8 cellular contexts compared by ENCODE assay signal in the genomic region with DNA sequence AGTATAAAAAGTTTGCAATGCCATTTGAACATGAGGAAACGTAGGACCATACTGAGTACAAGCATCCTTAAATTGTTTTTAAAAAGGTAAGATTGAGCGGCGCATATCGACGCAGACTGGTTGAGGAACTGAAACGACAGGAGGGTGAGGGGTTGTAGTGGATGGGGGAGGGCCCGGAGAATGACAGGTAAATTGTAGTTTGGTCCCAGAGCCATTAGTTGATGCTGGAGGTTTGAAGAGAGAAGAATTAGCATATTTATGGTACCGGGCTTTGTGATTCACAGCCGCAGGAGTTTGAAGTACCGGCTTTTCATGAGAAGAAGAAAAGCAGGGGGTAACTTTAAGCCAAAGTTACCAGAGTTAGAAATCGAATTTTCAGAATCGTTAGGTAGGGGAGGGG.
DNase-seq lines count a peak whose midpoint lies in the region; FAIRE-seq and TF ChIP-seq lines count a peak whose summit lies in the region.
"Not testable (repeated sequence)": the region's sequence is repeated elsewhere in the genome, so short reads cannot be mapped to it uniquely, and the experiment has no call there.

No MANE protein-coding gene starts in this region.

- H3K23ac ChIP-seq in H1 (ENCODE audit: insufficient read length): not testable (repeated sequence)

- not testable (repeated sequence) for H2BK15ac ChIP-seq in H1 (ENCODE audit: low read length)

- H2BK120ac ChIP-seq in H1 (replicated peaks; ENCODE audit: low read depth, low read length): not testable (repeated sequence)

- TF ChIP-seq POLR2A in H1 (IDR thresholded peaks at IDR 0.05; ENCODE audit: control extremely low read depth in 1 of 2, low read depth in 2 of 2, low read length in 2 of 2): peak in 1 of 2 experiments; percentile 28; a peak in 1 of 3 replicates

- not testable (repeated sequence) for H4K20me1 ChIP-seq in H1 (replicated peaks in 1 of 2; ENCODE audit: control insufficient read depth in 1 of 2, insufficient read depth in 2 of 2, low read length in 2 of 2)

- peak overlapping the region; percentile 75 for H3K4me3 ChIP-seq in HUES6 (ENCODE audit: low read depth, low read length)
- peak overlapping the region; percentile 26 to 59 (median 45); a peak in 6 of 8 replicates for H3K4me3 ChIP-seq in H1 (ENCODE audit: extremely low read depth in 1 of 4, insufficient read depth in 2 of 4, low read depth in 3 of 4, low read length in 4 of 4)
- H3K4me3 ChIP-seq in iPS-11a (ENCODE audit: low read depth, low read length): peak overlapping the region; percentile 48

- H3K4ac ChIP-seq in H1 (replicated peaks; ENCODE audit: insufficient read length, low read depth, low read length): not testable (repeated sequence)

- H3K56ac ChIP-seq in H1 (replicated peaks; ENCODE audit: insufficient read length, low read depth, low read length): not testable (repeated sequence)

- not testable (repeated sequence) for H4K91ac ChIP-seq in H1 (replicated peaks; ENCODE audit: insufficient read length, low read length)

- intact Hi-C loops in activated naive CD4-positive, alpha-beta T cell treated with anti-CD3 and anti-CD28 coated beads for 36 hours (cut with micrococcal nuclease): not testable (repeated sequence)

- peak overlapping the region; percentile 91; the same call in 1 of the 2 replicates for H2BK5ac ChIP-seq in H1 (ENCODE audit: low read depth, low read length)

- peak overlapping the region; percentile 62 to 72 for H3K4me2 ChIP-seq in H1 (ENCODE audit: insufficient read depth in 1 of 2, low read depth in 2 of 2, low read length in 2 of 2)

- not testable (repeated sequence) for TF ChIP-seq EP300 in H1 (IDR thresholded peaks at IDR 0.05; ENCODE audit: borderline replicate concordance in 1 of 2, low read depth in 2 of 2, low read length in 2 of 2)

- 3% methylated on average over 11 of the region's 12 CpGs; no CpG with 5 or more reads in 1 of the 2 experiments for WGBS in H1 (ENCODE audit: extremely low coverage in 1 of 2, insufficient coverage in 1 of 2, insufficient read length in 1 of 2, insufficient replicate concordance in 2 of 2, low coverage in 1 of 2, low lambda C conversion rate in 2 of 2, missing lambda C conversion rate in 1 of 2), 2 experiments

- TF ChIP-seq CTCF in H1 (IDR thresholded peaks at IDR 0.05; ENCODE audit: control extremely low read depth in 1 of 3, insufficient read depth in 1 of 3, low read depth in 1 of 3, low read length in 3 of 3); neural crest cell (conservative IDR thresholded peaks at IDR 0.05); type B pancreatic cell (conservative IDR thresholded peaks at IDR 0.05): not testable (repeated sequence)

- not testable (repeated sequence) for H3K27ac Mint-ChIP-seq in activated naive CD4-positive, alpha-beta T cell treated with anti-CD3 and anti-CD28 coated beads for 36 hours; type B pancreatic cell
- H3K27ac Mint-ChIP-seq in neural crest cell (ENCODE audit: unreplicated experiment): peak overlapping the region; percentile 87

- peaks cover 0 to 15% of the 10 kb centered on the region in 2 experiments; a peak in 2 of 4 replicates for H3K79me2 ChIP-seq in H1 (ENCODE audit: control insufficient read depth in 1 of 2, insufficient read depth in 2 of 2, low read length in 2 of 2)

- H3K23me2 ChIP-seq in H1 (ENCODE audit: low read depth, low read length): not testable (repeated sequence)

- H3K27me3 Mint-ChIP-seq in activated naive CD4-positive, alpha-beta T cell treated with anti-CD3 and anti-CD28 coated beads for 36 hours (ENCODE audit: low read depth): peaks cover 38% of the 10 kb centered on the region
- H3K27me3 Mint-ChIP-seq in neural crest cell (ENCODE audit: low read depth): peaks cover 54% of the 10 kb centered on the region
- peaks cover 59% of the 10 kb centered on the region for H3K27me3 Mint-ChIP-seq in type B pancreatic cell

- peaks cover 13% of the 10 kb centered on the region for H3K4me1 Mint-ChIP-seq in activated naive CD4-positive, alpha-beta T cell treated with anti-CD3 and anti-CD28 coated beads for 36 hours (ENCODE audit: low read depth)
- H3K4me1 Mint-ChIP-seq in neural crest cell: peaks cover 23% of the 10 kb centered on the region
- not testable (repeated sequence) for H3K4me1 Mint-ChIP-seq in type B pancreatic cell (ENCODE audit: unreplicated experiment)

- 0 out of 2 replicates have a peak overlapping the region, but pooled peaks have one; percentile 90 for H2BK12ac ChIP-seq in H1 (ENCODE audit: low read depth, low read length)

- H2AK5ac ChIP-seq in H1 (ENCODE audit: low read depth, low read length): not testable (repeated sequence)

- not testable (repeated sequence) for H3K9me3 Mint-ChIP-seq in activated naive CD4-positive, alpha-beta T cell treated with anti-CD3 and anti-CD28 coated beads for 36 hours; neural crest cell; type B pancreatic cell

- POLR2A ChIA-PET in H1 (lab: Charles Lee; ENCODE audit: partially characterized antibody): interaction anchor here (1.4 kb wide), 1 partner anchor 59 kb away, joined by 3 read pairs; no protein-coding TSS in a partner anchor

- peak overlapping the region; percentile 11 for H3K4me3 Mint-ChIP-seq in activated naive CD4-positive, alpha-beta T cell treated with anti-CD3 and anti-CD28 coated beads for 36 hours
- H3K4me3 Mint-ChIP-seq in neural crest cell (peak overlapping the region; percentile 38), type B pancreatic cell (peak overlapping the region; percentile 26)

- H2AFZ ChIP-seq in H1 (ENCODE audit: low read length): not testable (repeated sequence)

- H3K9ac ChIP-seq in HUES6 (ENCODE audit: low read length) (peak overlapping the region; percentile 86), H1 (replicated peaks in 1 of 4; ENCODE audit: extremely low read depth in 1 of 4, low read depth in 3 of 4, low read length in 3 of 4) (peak overlapping the region in 2 of 4 experiments; percentile 35 to 72; a peak in 1 of 7 replicates)

- H3K4me1 ChIP-seq in HUES6 (ENCODE audit: control insufficient read depth, insufficient read depth, low read length); H1 (replicated peaks in 1 of 4; ENCODE audit: control insufficient read depth in 3 of 4, insufficient read depth in 4 of 4, low read length in 3 of 4): not testable (repeated sequence)

- H3K14ac ChIP-seq in H1 (ENCODE audit: insufficient read length): not testable (repeated sequence)

- FAIRE-seq in H1 (lab: Jason Lieb, UNC): not testable (repeated sequence)

- H3K27me3 ChIP-seq in HUES6 (ENCODE audit: control insufficient read depth, insufficient read depth, low read length); H1 (replicated peaks in 1 of 4; ENCODE audit: control insufficient read depth in 3 of 4, extremely low read depth in 1 of 4, insufficient read depth in 3 of 4, low read length in 3 of 4): not testable (repeated sequence)

- peak overlapping the region; percentile 87 for H3K18ac ChIP-seq in H1 (ENCODE audit: extremely low read depth, low read length)

- TF ChIP-seq RAD21 in H1 (IDR thresholded peaks at IDR 0.05 in 1 of 2, conservative IDR thresholded peaks at IDR 0.05 in 1 of 2; ENCODE audit: low read depth in 2 of 2, low read length in 2 of 2): not testable (repeated sequence)

- H2BK20ac ChIP-seq in H1 (ENCODE audit: low read length): not testable (repeated sequence)

- peak overlapping the region; percentile 87; the same call in 1 of the 2 replicates for H3K27ac ChIP-seq in HUES6 (ENCODE audit: low read depth, low read length)
- H3K27ac ChIP-seq in H1 (ENCODE audit: low read depth, low read length): peak overlapping the region; percentile 62; the same call in 1 of the 2 replicates

- H3K36me3 ChIP-seq in HUES6 (ENCODE audit: control insufficient read depth, insufficient read depth, low read length) (peaks cover 24% of the 10 kb centered on the region), H1 (ENCODE audit: control insufficient read depth in 2 of 4, insufficient read depth in 4 of 4, low read length in 3 of 4) (peaks cover 0 to 18% (median 9%) of the 10 kb centered on the region in 4 experiments; a peak in 4 of 8 replicates)

- H3K36me3 Mint-ChIP-seq in activated naive CD4-positive, alpha-beta T cell treated with anti-CD3 and anti-CD28 coated beads for 36 hours (ENCODE audit: low read depth); neural crest cell (ENCODE audit: low read depth); type B pancreatic cell: not testable (repeated sequence)

- peak overlapping the region; percentile 36 for H4K5ac ChIP-seq in H1 (ENCODE audit: insufficient read length, low read depth, low read length)

- DNase-seq in ELF-1 (ENCODE audit: low read depth, low spot score) (peak; percentile 81), H1 (ENCODE audit: low read depth in 1 of 2, low spot score in 2 of 2) (peak in 1 of 2 experiments; percentile 49), left kidney (ENCODE audit: low read depth, low spot score) (peak; percentile 21)
- not testable (repeated sequence) for DNase-seq in activated naive CD4-positive, alpha-beta T cell treated with anti-CD3 and anti-CD28 coated beads for 36 hours; neural crest cell (ENCODE audit: low read depth, low spot score); type B pancreatic cell (ENCODE audit: extremely low spot score, unreplicated experiment)

- not testable (repeated sequence) for H3K79me1 ChIP-seq in H1 (ENCODE audit: low read depth, low read length)

- H3K9me3 ChIP-seq in HUES6 (ENCODE audit: control insufficient read depth, insufficient read depth, low read depth, low read length); H1 (ENCODE audit: insufficient read depth in 2 of 2, low read depth in 1 of 2, low read length in 1 of 2): not testable (repeated sequence)

- H4K8ac ChIP-seq in H1 (ENCODE audit: extremely low read depth, insufficient read depth, low read length): not testable (repeated sequence)

- CTCF ChIA-PET in activated naive CD4-positive, alpha-beta T cell treated with anti-CD3 and anti-CD28 coated beads for 36 hours (lab: Charles Lee); H1 (lab: Charles Lee; ENCODE audit: partially characterized antibody): not testable (repeated sequence)

TF ChIP-seq in H1, 55 proteins besides CTCF, POLR2A, EP300 and RAD21:
- TF ChIP-seq POLR2AphosphoS5 (IDR thresholded peaks at IDR 0.05; ENCODE audit: low read depth, low read length) (peak; percentile 49; the same call in 1 of the 2 replicates), SIN3A (conservative IDR thresholded peaks at IDR 0.05 in 1 of 2, IDR thresholded peaks at IDR 0.05 in 1 of 2; ENCODE audit: low read depth in 1 of 2, low read length in 2 of 2) (0 out of 4 replicates have a peak, but pooled peaks have one; percentile 23 to 77), SP1 (IDR thresholded peaks at IDR 0.05; ENCODE audit: low read depth, low read length) (peak; percentile 44; the same call in 1 of the 2 replicates), NANOG (IDR thresholded peaks at IDR 0.05; ENCODE audit: insufficient read depth, low read depth, low read length, poor library complexity, severe bottlenecking) (peak; percentile 18), TAF1 (IDR thresholded peaks at IDR 0.05; ENCODE audit: low read depth, low read length) (peak; percentile 53; the same call in 1 of the 2 replicates)
TF ChIP-seq in H1: peak in this region for 5; not testable (repeated sequence) for 50.
